In genomic region chr17:36532435-36532975, GRCh38 we compare ENCODE assay signal across 14 cellular contexts. TPM values are rescaled to one million over a fixed set of nuclear protein-coding genes. Genes with fewer than 3 reads are reported as not detected.
DNase-seq lines count a peak whose midpoint lies in the region; ATAC-seq and TF ChIP-seq lines count a peak whose summit lies in the region.
"Had no signal": no experiment of that assay in that cellular context is flagged by ENCODE, and none has a peak within 500 bp of the region (broad histone marks: within the 10 kb centered on the region; RNA-seq: fewer than 3 reads in every experiment).

No MANE protein-coding gene starts in this region.

- no peak overlapping the region for H2AFZ ChIP-seq in GM23338

- H3F3A ChIP-seq in GM23338 (replicated peaks; ENCODE audit: low read depth) = peaks cover 20% of the 10 kb centered on the region

- CTCF ChIA-PET in CD4-positive, alpha-beta memory T cell (lab: Charles Lee; ENCODE audit: partially characterized antibody) = no interaction called here

- no peak overlapping the region for H3K4me3 ChIP-seq in CD4-positive, alpha-beta memory T cell (ENCODE audit: low read length in 2 of 2)
- no peak overlapping the region for H3K4me3 ChIP-seq in GM23338
- H3K4me3 ChIP-seq: right atrium auricular region had no signal

- H3K4me1 Mint-ChIP-seq in CD4-positive, alpha-beta memory T cell = peaks cover 9 to 33% (median 19%) of the 10 kb centered on the region in 4 donors
- H3K4me1 Mint-ChIP-seq in GM23338 = peaks cover 17% of the 10 kb centered on the region
- H3K4me1 Mint-ChIP-seq in activated naive CD8-positive, alpha-beta T cell (ENCODE audit: low read depth) = peaks cover 31% of the 10 kb centered on the region

- H3K9me3 Mint-ChIP-seq in CD4-positive, alpha-beta memory T cell = peaks cover 0 to 2% (median 0%) of the 10 kb centered on the region in 8 donors
- H3K9me3 Mint-ChIP-seq in GM23338 = peaks cover 10% of the 10 kb centered on the region; the same call in 2 of the 3 replicates
- H3K9me3 Mint-ChIP-seq in activated naive CD8-positive, alpha-beta T cell (ENCODE audit: low read depth) = no peaks in the 10 kb centered on the region

- no peak for TF ChIP-seq CTCF in GM23338 (conservative IDR thresholded peaks at IDR 0.05; ENCODE audit: low read depth in 2 of 2)

- no peak for ATAC-seq in GM23338
- ATAC-seq: activated CD4-positive, CD25-positive, alpha-beta regulatory T cell treated with anti-CD3 and anti-CD28 coated beads, Interleukin-2, amount 50 U/mL, for 24 hours had no signal

- H4K20me1 ChIP-seq in GM23338 (replicated peaks; ENCODE audit: insufficient read depth) = peaks cover 16% of the 10 kb centered on the region

- intact Hi-C loops in CD4-positive, alpha-beta memory T cell (cut with micrococcal nuclease) = loop anchor here (10.0 kb wide), 1 partner anchor 192 kb away; no protein-coding TSS in a partner anchor

- peaks cover 12% of the 10 kb centered on the region for H3K4me1 ChIP-seq in CD4-positive, alpha-beta memory T cell (ENCODE audit: insufficient read depth, low read length)
- peaks cover 11% of the 10 kb centered on the region for H3K4me1 ChIP-seq in GM23338 (ENCODE audit: insufficient read depth)

- H3K4me2 ChIP-seq in GM23338 = no peak overlapping the region

- H3K36me3 Mint-ChIP-seq in CD4-positive, alpha-beta memory T cell = peaks cover 6 to 51% of the 10 kb centered on the region in 2 donors
- peaks cover 76% of the 10 kb centered on the region for H3K36me3 Mint-ChIP-seq in GM23338 (ENCODE audit: low read depth)
- H3K36me3 Mint-ChIP-seq in activated naive CD8-positive, alpha-beta T cell = peaks cover 7% of the 10 kb centered on the region

- no peak for TF ChIP-seq POLR2A in erythroblast (IDR thresholded peaks at IDR 0.05; ENCODE audit: low read length)

- no peaks in the 10 kb centered on the region for H3K9me3 ChIP-seq in CD4-positive, alpha-beta memory T cell (ENCODE audit: control insufficient read depth in 1 of 2, low read length in 2 of 2)
- H3K9me3 ChIP-seq: right atrium auricular region had no signal

- H3K36me3 ChIP-seq in CD4-positive, alpha-beta memory T cell (ENCODE audit: insufficient read depth, low read length) = peaks cover 9% of the 10 kb centered on the region
- peaks cover 46% of the 10 kb centered on the region for H3K36me3 ChIP-seq in GM23338 (ENCODE audit: insufficient read depth)

- H3K27me3 ChIP-seq in CD4-positive, alpha-beta memory T cell (ENCODE audit: insufficient read depth, low read length) = no peaks in the 10 kb centered on the region
- H3K27me3 ChIP-seq in GM23338 (ENCODE audit: insufficient read depth) = no peaks in the 10 kb centered on the region
- H3K27me3 ChIP-seq: right atrium auricular region had no signal

- no peak overlapping the region for H3K27ac ChIP-seq in CD4-positive, alpha-beta memory T cell (ENCODE audit: low read depth, low read length)
- H3K27ac ChIP-seq in GM23338 (ENCODE audit: low read depth) = no peak overlapping the region
- H3K27ac ChIP-seq: right atrium auricular region had no signal

- peak overlapping the region in 4 of 7 donors; percentile 1 to 91 (median 75) for H3K27ac Mint-ChIP-seq in CD4-positive, alpha-beta memory T cell
- H3K27ac Mint-ChIP-seq in GM23338 = no peak overlapping the region
- H3K27ac Mint-ChIP-seq in activated naive CD8-positive, alpha-beta T cell = peak overlapping the region; percentile 54

- DNase-seq in CD4-positive, alpha-beta memory T cell = no peak
- DNase-seq in GM23338 (ENCODE audit: low spot score) (no peak), mesenteric fat pad (ENCODE audit: low spot score) (peak; percentile 55), erythroblast (lab: John Stamatoyannopoulos, UW) (no peak), pons (ENCODE audit: low spot score) (no peak), NCI-H82 treated with DMSO at 0.1 percent for 48 hours (lab: John Stamatoyannopoulos, UW; ENCODE audit: unreplicated experiment) (no peak), activated gamma-delta T cell (lab: John Stamatoyannopoulos, UW) (no peak)
- DNase-seq: HCEC 1CT; NCI-H1417 treated with DMSO at 0.1 percent for 48 hours; NCI-H226; stimulated activated CD4-positive, alpha-beta T cell treated with anti-CD3 and anti-CD28 coated beads, Interleukin-4, amount 100 ng/mL, for 1 hour had no signal

- peak overlapping the region in 3 of 8 donors; percentile 24 to 58 (median 48) for H3K4me3 Mint-ChIP-seq in CD4-positive, alpha-beta memory T cell
- peak overlapping the region; percentile 99; the same call in 2 of the 3 replicates for H3K4me3 Mint-ChIP-seq in GM23338
- H3K4me3 Mint-ChIP-seq in activated naive CD8-positive, alpha-beta T cell = peak overlapping the region; percentile 99

- peaks cover 57% of the 10 kb centered on the region for H3K79me2 ChIP-seq in GM23338 (replicated peaks; ENCODE audit: insufficient read depth)

- POLR2A ChIA-PET in CD4-positive, alpha-beta memory T cell (lab: Charles Lee; ENCODE audit: partially characterized antibody) = no interaction called here

- H3K27me3 Mint-ChIP-seq in CD4-positive, alpha-beta memory T cell = no peaks in the 10 kb centered on the region
- peaks cover 14% of the 10 kb centered on the region for H3K27me3 Mint-ChIP-seq in GM23338 (ENCODE audit: insufficient read depth, low read depth, poor library complexity)
- no peaks in the 10 kb centered on the region for H3K27me3 Mint-ChIP-seq in activated naive CD8-positive, alpha-beta T cell

- H3K9me2 ChIP-seq in GM23338 (ENCODE audit: insufficient read depth) = no peaks in the 10 kb centered on the region

TF ChIP-seq in GM23338, 12 proteins besides CTCF, POLR2A, EP300 and RAD21 (continues in another document):
- TF ChIP-seq REST (IDR thresholded peaks at IDR 0.05; ENCODE audit: unreplicated experiment) (no peak), EZH2 (IDR thresholded peaks at IDR 0.05; ENCODE audit: low read depth, unreplicated experiment) (no peak), EZH2phosphoT487 (IDR thresholded peaks at IDR 0.05; ENCODE audit: unreplicated experiment) (no peak), ETS1 (IDR thresholded peaks at IDR 0.05) (no peak), STAT1 (IDR thresholded peaks at IDR 0.05; ENCODE audit: unreplicated experiment) (no peak), JUNB (IDR thresholded peaks at IDR 0.05; ENCODE audit: unreplicated experiment) (no peak), ZNF114 (CRISPR knock-in tag; IDR thresholded peaks at IDR 0.05) (no peak)

RNA-seq across cellular contexts. Expression of gene MYO19, which starts 2.2 kb away (rescaled TPM):
- 10 to 100 TPM; 79.2 to 85.8 TPM for total RNA-seq in CD4-positive, alpha-beta memory T cell
- polyA plus RNA-seq in CD4-positive, alpha-beta memory T cell = 1 to 10 TPM; 4.7 to 7.4 TPM
- total RNA-seq in GM23338 (2014; rRNA removed; shearing (Covaris generic)) = 129 and 150 TPM in 2 replicates
- 34.9 and 37.9 TPM in 2 replicates for polyA plus RNA-seq in GM23338 (2016; fragmentation: Nextera tagmentation; extraction: Ambion mirVana)
- total RNA-seq in mesenteric fat pad = 46.8 TPM

RNA-seq across cellular contexts. Expression of gene PIGW, which starts 2.3 kb away (rescaled TPM):
- 1 to 10 TPM; 4.7 to 5.1 TPM for total RNA-seq in CD4-positive, alpha-beta memory T cell
- 10 to 100 TPM in 1 of 2 donors, 1 to 10 TPM in 1; 5.3 to 14.2 TPM for polyA plus RNA-seq in CD4-positive, alpha-beta memory T cell
- total RNA-seq in GM23338 (2014; rRNA removed; shearing (Covaris generic)) = 15.8 and 17.2 TPM in 2 replicates
- polyA plus RNA-seq in GM23338 (2016; fragmentation: Nextera tagmentation; extraction: Ambion mirVana) = 5.5 and 8.0 TPM in 2 replicates
- total RNA-seq in mesenteric fat pad = 8.9 TPM

RNA-seq across cellular contexts. Expression of gene GGNBP2, which starts 12.2 kb away (rescaled TPM):
- total RNA-seq in CD4-positive, alpha-beta memory T cell = 100 to 1,000 TPM; 140 to 143 TPM
- polyA plus RNA-seq in CD4-positive, alpha-beta memory T cell = 10 to 100 TPM; 45.5 to 85.3 TPM
- 37.9 and 41.2 TPM in 2 replicates for total RNA-seq in GM23338 (2014; rRNA removed; shearing (Covaris generic))
- polyA plus RNA-seq in GM23338 (2016; fragmentation: Nextera tagmentation; extraction: Ambion mirVana) = 32.0 and 40.7 TPM in 2 replicates
- 75.4 TPM for total RNA-seq in mesenteric fat pad

RNA-seq across cellular contexts. Expression of gene ZNHIT3, which starts 46.0 kb away (rescaled TPM):
- total RNA-seq in CD4-positive, alpha-beta memory T cell = 10 to 100 TPM; 66.6 to 68.3 TPM
- 10 to 100 TPM; 87.6 to 94.6 TPM for polyA plus RNA-seq in CD4-positive, alpha-beta memory T cell
- 50.5 and 81.9 TPM in 2 replicates for total RNA-seq in GM23338 (2014; rRNA removed; shearing (Covaris generic))
- 128 and 137 TPM in 2 replicates for polyA plus RNA-seq in GM23338 (2016; fragmentation: Nextera tagmentation; extraction: Ambion mirVana)
- 19.1 TPM for total RNA-seq in mesenteric fat pad

RNA-seq across cellular contexts. Expression of gene DHRS11, which starts 59.2 kb away (rescaled TPM):
- 1 to 10 TPM; 7.2 to 7.8 TPM for total RNA-seq in CD4-positive, alpha-beta memory T cell
- 1 to 10 TPM; 3.6 to 4.0 TPM for polyA plus RNA-seq in CD4-positive, alpha-beta memory T cell
- total RNA-seq in GM23338 (2014; rRNA removed; shearing (Covaris generic)) = 36.7 and 39.6 TPM in 2 replicates
- 20.4 and 23.4 TPM in 2 replicates for polyA plus RNA-seq in GM23338 (2016; fragmentation: Nextera tagmentation; extraction: Ambion mirVana)
- total RNA-seq in mesenteric fat pad = 16.3 TPM
